Comparison of ENCODE assay signal across 35 cellular contexts in genomic region chr7:142815099-142815498, GRCh38. TPM values are rescaled to one million over a fixed set of nuclear protein-coding genes. Genes with fewer than 3 reads are reported as not detected.
DNase-seq lines count a peak whose midpoint lies in the region; ATAC-seq, FAIRE-seq and TF ChIP-seq lines count a peak whose summit lies in the region.
"Had no signal": no experiment of that assay in that cellular context is flagged by ENCODE, and none has a peak within 500 bp of the region (broad histone marks: within the 10 kb centered on the region; RNA-seq: fewer than 3 reads in every experiment).

No MANE protein-coding gene starts in this region.

- H2AFZ ChIP-seq in PC-9, result no peak overlapping the region

- FAIRE-seq in D721Med (lab: Jason Lieb, UNC), result peak; percentile 89
- FAIRE-seq: RCC 7860, small intestine had no signal

- ATAC-seq in naive thymus-derived CD4-positive, alpha-beta T cell, result no peak
- no peak for ATAC-seq in foreskin keratinocyte
- no peak for ATAC-seq in left colon
- ATAC-seq: activated naive CD4-positive, alpha-beta T cell treated with anti-CD3 and anti-CD28 coated beads, Interleukin-2, amount 50 U/mL, for 72 hours; activated T-cell treated with anti-CD3 and anti-CD28 coated beads, Interleukin-2, amount 50 U/mL, for 72 hours; effector memory CD8-positive, alpha-beta T cell; heart right ventricle; stimulated activated naive CD8-positive, alpha-beta T cell treated with anti-CD3 and anti-CD28 coated beads, Interleukin-15, amount 100 ng/mL, for 72 hours had no signal

- no peak for TF ChIP-seq CTCF in C4-2B (conservative IDR thresholded peaks at IDR 0.05)
- no peak for TF ChIP-seq CTCF in D721Med (IDR thresholded peaks at IDR 0.05; ENCODE audit: insufficient read depth, missing control alignments)
- TF ChIP-seq CTCF in PC-9 (conservative IDR thresholded peaks at IDR 0.05), result no peak
- TF ChIP-seq CTCF in foreskin keratinocyte (conservative IDR thresholded peaks at IDR 0.05), result no peak

- BruUV-seq in PC-9 (replicated peaks; lab: Mats Ljungman, UMichigan), result no TSS peak

- CTCF ChIA-PET in PC-9 (lab: Charles Lee), result no interaction called here
- CTCF ChIA-PET in naive thymus-derived CD4-positive, alpha-beta T cell (lab: Charles Lee), result interaction anchor here (1.1 to 8.7 kb wide), 3 partner anchors 17 to 31 kb away, joined by 7 to 157 read pairs (median 45); no protein-coding TSS in a partner anchor

- H3K9me3 ChIP-seq in PC-9 (ENCODE audit: insufficient read depth, low read depth), result no peaks in the 10 kb centered on the region; the same call in 1 of the 2 replicates
- no peaks in the 10 kb centered on the region for H3K9me3 ChIP-seq in naive thymus-derived CD4-positive, alpha-beta T cell (ENCODE audit: control insufficient read depth in 2 of 3, low read length in 3 of 3)
- H3K9me3 ChIP-seq: ascending aorta; BLaER1 treated with 17β-estradiol and CSF1 and Interleukin-3, amounts not matched to agents 10 nM and 100 nM; heart right ventricle; ovary; tibial nerve had no signal

- peaks cover 45% of the 10 kb centered on the region for H3F3A ChIP-seq in PC-9 (ENCODE audit: insufficient read depth, low read depth)

- H3K27me3 ChIP-seq in PC-9 (ENCODE audit: insufficient read depth, low read depth) (no peaks in the 10 kb centered on the region), foreskin keratinocyte (peaks cover 27% of the 10 kb centered on the region)
- H3K27me3 ChIP-seq in naive thymus-derived CD4-positive, alpha-beta T cell (ENCODE audit: control insufficient read depth in 2 of 2, insufficient read depth in 2 of 2, low read length in 2 of 2), result peaks cover 0 to 6% of the 10 kb centered on the region in 2 donors
- H3K27me3 ChIP-seq: ascending aorta; BLaER1 treated with 17β-estradiol and CSF1 and Interleukin-3, amounts not matched to agents 10 nM and 100 nM; cardiac muscle cell; ovary had no signal

- no peak overlapping the region for H3K4me3 ChIP-seq in PC-9
- H3K4me3 ChIP-seq in naive thymus-derived CD4-positive, alpha-beta T cell (ENCODE audit: low read length), result no peak overlapping the region
- H3K4me3 ChIP-seq: ascending aorta; BLaER1 treated with 17β-estradiol and CSF1 and Interleukin-3, amounts not matched to agents 10 nM and 100 nM; cardiac muscle cell; coronary artery; heart right ventricle; lung; ovary; tibial nerve had no signal

- H3K27ac Mint-ChIP-seq in naive thymus-derived CD4-positive, alpha-beta T cell, result peak overlapping the region in 8 of 9 donors; percentile 83 to 100 (median 99)
- H3K27ac Mint-ChIP-seq: activated naive CD4-positive, alpha-beta T cell treated with anti-CD3 and anti-CD28 coated beads, Interleukin-2, amount 50 U/mL, for 72 hours; activated T-cell treated with anti-CD3 and anti-CD28 coated beads, Interleukin-2, amount 50 U/mL, for 72 hours; nephron progenitor cell; stimulated activated naive CD8-positive, alpha-beta T cell treated with anti-CD3 and anti-CD28 coated beads, Interleukin-15, amount 100 ng/mL, for 72 hours had no signal

- H3K4me1 ChIP-seq in PC-9 (replicated peaks; ENCODE audit: insufficient read depth) (peaks cover 47% of the 10 kb centered on the region), foreskin keratinocyte (no peaks in the 10 kb centered on the region)
- H3K4me1 ChIP-seq in naive thymus-derived CD4-positive, alpha-beta T cell (ENCODE audit: control insufficient read depth in 2 of 2, insufficient read depth in 2 of 2, low read length in 2 of 2), result peaks cover 13 to 54% of the 10 kb centered on the region in 2 donors
- H3K4me1 ChIP-seq: ascending aorta, heart right ventricle, tibial nerve had no signal

- H3K4me3 Mint-ChIP-seq in naive thymus-derived CD4-positive, alpha-beta T cell, result peak overlapping the region in 9 of 10 donors; percentile 16 to 99 (median 70)
- H3K4me3 Mint-ChIP-seq: activated T-cell treated with anti-CD3 and anti-CD28 coated beads, Interleukin-2, amount 50 U/mL, for 72 hours; effector memory CD8-positive, alpha-beta T cell; nephron progenitor cell; stimulated activated naive CD8-positive, alpha-beta T cell treated with anti-CD3 and anti-CD28 coated beads, Interleukin-15, amount 100 ng/mL, for 72 hours had no signal

- peak overlapping the region; percentile 9; the same call in 1 of the 2 replicates for H3K27ac ChIP-seq in C4-2B
- peak overlapping the region; percentile 96 for H3K27ac ChIP-seq in PC-9
- peak overlapping the region; percentile 3 for H3K27ac ChIP-seq in naive thymus-derived CD4-positive, alpha-beta T cell (ENCODE audit: low read depth, low read length)
- no peak overlapping the region for H3K27ac ChIP-seq in foreskin keratinocyte
- H3K27ac ChIP-seq: ascending aorta; BLaER1 treated with 17β-estradiol and CSF1 and Interleukin-3, amounts not matched to agents 10 nM and 100 nM; cardiac muscle cell; coronary artery; heart right ventricle; ovary; tibial nerve had no signal

- H3K9me3 Mint-ChIP-seq in naive thymus-derived CD4-positive, alpha-beta T cell, result peaks cover 0 to 2% (median 0%) of the 10 kb centered on the region in 11 donors
- H3K9me3 Mint-ChIP-seq: activated T-cell treated with anti-CD3 and anti-CD28 coated beads, Interleukin-2, amount 50 U/mL, for 72 hours; effector memory CD8-positive, alpha-beta T cell; nephron progenitor cell; stimulated activated naive CD8-positive, alpha-beta T cell treated with anti-CD3 and anti-CD28 coated beads, Interleukin-15, amount 100 ng/mL, for 72 hours had no signal

- H4K20me1 ChIP-seq in PC-9 (ENCODE audit: insufficient read depth), result no peaks in the 10 kb centered on the region

- peaks cover 0 to 14% (median 0%) of the 10 kb centered on the region in 5 donors for H3K27me3 Mint-ChIP-seq in naive thymus-derived CD4-positive, alpha-beta T cell

- POLR2A ChIA-PET in PC-9 (lab: Charles Lee; ENCODE audit: unreplicated experiment), result no interaction called here
- POLR2A ChIA-PET in naive thymus-derived CD4-positive, alpha-beta T cell (lab: Charles Lee), result interaction anchor here (0.6 to 30.0 kb wide), 6 partner anchors 11 to 491 kb away, joined by 3 to 5102 read pairs (median 4); partner anchors contain the start of gene EPHB6

- no peaks in the 10 kb centered on the region for H3K9me2 ChIP-seq in PC-9 (ENCODE audit: insufficient read depth)

- peaks cover 0 to 20% (median 5%) of the 10 kb centered on the region in 5 donors for H3K36me3 Mint-ChIP-seq in naive thymus-derived CD4-positive, alpha-beta T cell
- H3K36me3 Mint-ChIP-seq: activated naive CD4-positive, alpha-beta T cell treated with anti-CD3 and anti-CD28 coated beads, Interleukin-2, amount 50 U/mL, for 72 hours had no signal

- H3K4me2 ChIP-seq in PC-9, result peak overlapping the region; percentile 79

- intact Hi-C loops in PC-9 (cut with micrococcal nuclease; ENCODE audit: unreplicated experiment), result loop anchor here (10.0 kb wide), 1 partner anchor 190 kb away; no protein-coding TSS in a partner anchor
- intact Hi-C loops in naive thymus-derived CD4-positive, alpha-beta T cell (cut with micrococcal nuclease), result loop anchor here in 1 of 2 donors (2.0 kb wide), 1 partner anchor 40 kb away; the partner anchor contains the start of gene EPHB6
- intact Hi-C loops in left colon (cut with DNase I, micrococcal nuclease), result no loop called here

- no peaks in the 10 kb centered on the region for H3K36me3 ChIP-seq in PC-9 (ENCODE audit: low read depth)
- no peaks in the 10 kb centered on the region for H3K36me3 ChIP-seq in naive thymus-derived CD4-positive, alpha-beta T cell (ENCODE audit: control insufficient read depth in 2 of 3, insufficient read depth in 3 of 3, low read length in 3 of 3)
- H3K36me3 ChIP-seq: ascending aorta; BLaER1 treated with 17β-estradiol and CSF1 and Interleukin-3, amounts not matched to agents 10 nM and 100 nM; cardiac muscle cell; heart right ventricle; ovary; tibial nerve had no signal

- DNase-seq in D721Med (ENCODE audit: insufficient read length, low spot score), result peak; percentile 45
- no peak for DNase-seq in PC-9
- DNase-seq in naive thymus-derived CD4-positive, alpha-beta T cell, result peak in 1 of 9 donors; percentile 21
- no peak for DNase-seq in foreskin keratinocyte
- DNase-seq in central memory CD4-positive, alpha-beta T cell, result no peak
- no peak for DNase-seq in left colon
- DNase-seq: activated CD4-positive, CD25-positive, alpha-beta regulatory T cell treated with anti-CD3 and anti-CD28 coated beads, Interleukin-2, amount 50 U/mL, for 72 hours; activated T-cell treated with anti-CD3 and anti-CD28 coated beads, Interleukin-2, amount 50 U/mL, for 72 hours; DMS 273 treated with DMSO at 0.1 percent for 48 hours; effector memory CD8-positive, alpha-beta T cell; foreskin fibroblast; GOT3; heart right ventricle; IMR-90; kidney glomerular epithelial cell; NCI-H1048; NCI-H1694 treated with DMSO at 0.1 percent for 48 hours; NCI-H526 treated with DMSO at 0.1 percent for 48 hours; nephron progenitor cell; ovary; SIG-M5; small intestine; stimulated activated CD4-positive, alpha-beta T cell treated with anti-CD3 and anti-CD28 coated beads, Interleukin-1b, Interleukin-23, amount 100 ng/mL, for 48 hours; stimulated activated CD8-positive, alpha-beta memory T cell treated with anti-CD3 and anti-CD28 coated beads, Interleukin-4, amount 100 ng/mL, for 48 hours; stimulated activated naive CD8-positive, alpha-beta T cell treated with anti-CD3 and anti-CD28 coated beads, Interleukin-15, amount 100 ng/mL, for 72 hours had no signal

- H3K4me1 Mint-ChIP-seq in naive thymus-derived CD4-positive, alpha-beta T cell, result peaks cover 35 to 96% (median 71%) of the 10 kb centered on the region in 7 donors
- H3K4me1 Mint-ChIP-seq: nephron progenitor cell had no signal

- peaks cover 6% of the 10 kb centered on the region; the same call in 1 of the 2 replicates for H3K79me2 ChIP-seq in PC-9 (ENCODE audit: low read depth)

RNA-seq across cellular contexts. Expression of gene EPHB6, which starts 39.8 kb away (rescaled TPM):
- 39.2 and 72.9 TPM in 2 replicates for total RNA-seq in PC-9 (2021)
- total RNA-seq in naive thymus-derived CD4-positive, alpha-beta T cell, result 100 to 1,000 TPM in 2 of 5 experiments, 10 to 100 TPM in 2, 1 to 10 TPM in 1; 9.8 to 110 (median 78.8) TPM
- polyA plus RNA-seq in naive thymus-derived CD4-positive, alpha-beta T cell, result 10 to 100 TPM; 36.9 to 55.6 TPM
- 0.78 and 1.6 TPM in 2 replicates for total RNA-seq in foreskin keratinocyte
- polyA plus RNA-seq in foreskin keratinocyte, result 0.87 and 1.5 TPM in 2 replicates
- total RNA-seq in left colon, result 1 to 10 TPM; 1.2 to 3.2 TPM

RNA-seq across cellular contexts. Expression of gene PRSS2, which starts 44.3 kb away (rescaled TPM):
- not detected in 2 replicates for total RNA-seq in PC-9 (2021)
- not detected for total RNA-seq in naive thymus-derived CD4-positive, alpha-beta T cell
- polyA plus RNA-seq in naive thymus-derived CD4-positive, alpha-beta T cell, result not detected
- total RNA-seq in foreskin keratinocyte, result not detected in 2 replicates
- 0.18 TPM in 1 of 2 replicates, not detected in the other for polyA plus RNA-seq in foreskin keratinocyte
- 1 to 10 TPM in 1 of 2 donors, not detected in 1; 4.0 TPM for total RNA-seq in left colon
- total RNA-seq: activated T-cell treated with anti-CD3 and anti-CD28 coated beads, Interleukin-2, amount 50 U/mL, for 72 hours; ascending aorta; cardiac muscle cell; IMR-90; mononuclear cell had no signal
- polyA plus RNA-seq: cardiac muscle cell, IMR-90 had no signal
